In genomic region chr19:39426170-39426569, GRCh38 we compare ENCODE assay signal across 1 cellular context.
TF ChIP-seq lines count a peak whose summit lies in the region.

No MANE protein-coding gene starts in this region.

TF ChIP-seq in K562, 482 proteins besides CTCF, POLR2A, EP300 and RAD21:
- TF ChIP-seq, protein P1, sequence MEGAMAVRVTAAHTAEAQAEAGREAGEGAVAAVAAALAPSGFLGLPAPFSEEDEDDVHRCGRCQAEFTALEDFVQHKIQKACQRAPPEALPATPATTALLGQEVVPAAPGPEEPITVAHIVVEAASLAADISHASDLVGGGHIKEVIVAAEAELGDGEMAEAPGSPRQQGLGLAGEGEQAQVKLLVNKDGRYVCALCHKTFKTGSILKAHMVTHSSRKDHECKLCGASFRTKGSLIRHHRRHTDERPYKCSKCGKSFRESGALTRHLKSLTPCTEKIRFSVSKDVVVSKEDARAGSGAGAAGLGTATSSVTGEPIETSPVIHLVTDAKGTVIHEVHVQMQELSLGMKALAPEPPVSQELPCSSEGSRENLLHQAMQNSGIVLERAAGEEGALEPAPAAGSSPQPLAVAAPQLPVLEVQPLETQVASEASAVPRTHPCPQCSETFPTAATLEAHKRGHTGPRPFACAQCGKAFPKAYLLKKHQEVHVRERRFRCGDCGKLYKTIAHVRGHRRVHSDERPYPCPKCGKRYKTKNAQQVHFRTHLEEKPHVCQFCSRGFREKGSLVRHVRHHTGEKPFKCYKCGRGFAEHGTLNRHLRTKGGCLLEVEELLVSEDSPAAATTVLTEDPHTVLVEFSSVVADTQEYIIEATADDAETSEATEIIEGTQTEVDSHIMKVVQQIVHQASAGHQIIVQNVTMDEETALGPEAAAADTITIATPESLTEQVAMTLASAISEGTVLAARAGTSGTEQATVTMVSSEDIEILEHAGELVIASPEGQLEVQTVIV (CRISPR knock-in tag; IDR thresholded peaks at IDR 0.05; ENCODE audit: borderline replicate concordance): no peak
- TF ChIP-seq SUPT5H (IDR thresholded peaks at IDR 0.05): 0 out of 2 replicates have a peak, but pooled peaks have one; percentile 17
- TF ChIP-seq PRDM10 (IDR thresholded peaks at IDR 0.05; ENCODE audit: partially characterized antibody): peak; percentile 83
TF ChIP-seq in K562: peak in this region for 2.
